In the genomic region with DNA sequence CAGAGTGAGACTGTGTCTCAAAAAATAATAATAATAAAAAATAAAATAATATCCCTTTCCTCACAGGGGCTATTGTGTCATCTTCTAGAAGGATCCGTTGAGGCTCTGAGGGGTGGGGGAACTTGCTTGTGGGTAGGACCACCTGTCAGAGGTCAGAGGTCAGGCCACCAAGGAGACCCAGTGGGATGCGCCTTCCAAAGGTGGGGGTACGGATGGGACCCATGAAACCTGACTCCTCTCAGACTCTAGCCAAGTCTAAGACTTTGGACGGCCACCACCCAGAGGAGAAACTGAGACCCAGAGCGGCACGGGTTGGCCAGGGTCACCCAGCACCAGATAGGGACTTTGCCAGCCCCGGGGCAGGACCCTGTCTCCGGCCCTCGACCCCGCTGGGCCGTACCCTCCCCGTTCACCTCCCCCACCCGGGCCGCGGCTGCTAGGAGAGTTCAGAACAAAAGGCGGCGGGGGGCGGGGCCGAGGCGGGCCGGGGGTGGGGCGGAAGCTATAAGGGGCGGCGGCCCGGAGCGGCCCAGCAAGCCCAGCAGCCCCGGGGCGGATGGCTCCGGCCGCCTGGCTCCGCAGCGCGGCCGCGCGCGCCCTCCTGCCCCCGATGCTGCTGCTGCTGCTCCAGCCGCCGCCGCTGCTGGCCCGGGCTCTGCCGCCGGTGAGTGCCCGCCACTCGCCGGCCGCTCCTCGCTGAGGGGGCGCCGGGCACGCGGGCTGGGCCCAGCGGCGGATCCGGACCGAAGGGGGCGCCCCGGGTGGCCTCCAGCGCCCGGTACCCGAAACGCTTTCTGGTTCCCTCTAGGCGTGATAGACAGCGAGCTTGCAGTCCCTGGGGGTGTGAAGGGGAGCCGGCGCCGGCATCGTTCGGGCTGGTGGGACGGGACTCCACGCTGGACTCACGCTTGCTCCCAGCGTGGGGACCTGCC, we compare ENCODE assay signal across 8 cellular contexts. TPM values are rescaled to one million over a fixed set of nuclear protein-coding genes. Genes with fewer than 3 reads are reported as not detected.
DNase-seq lines count a peak whose midpoint lies in the region; ATAC-seq lines count a peak whose summit lies in the region.

A gene with protein sequence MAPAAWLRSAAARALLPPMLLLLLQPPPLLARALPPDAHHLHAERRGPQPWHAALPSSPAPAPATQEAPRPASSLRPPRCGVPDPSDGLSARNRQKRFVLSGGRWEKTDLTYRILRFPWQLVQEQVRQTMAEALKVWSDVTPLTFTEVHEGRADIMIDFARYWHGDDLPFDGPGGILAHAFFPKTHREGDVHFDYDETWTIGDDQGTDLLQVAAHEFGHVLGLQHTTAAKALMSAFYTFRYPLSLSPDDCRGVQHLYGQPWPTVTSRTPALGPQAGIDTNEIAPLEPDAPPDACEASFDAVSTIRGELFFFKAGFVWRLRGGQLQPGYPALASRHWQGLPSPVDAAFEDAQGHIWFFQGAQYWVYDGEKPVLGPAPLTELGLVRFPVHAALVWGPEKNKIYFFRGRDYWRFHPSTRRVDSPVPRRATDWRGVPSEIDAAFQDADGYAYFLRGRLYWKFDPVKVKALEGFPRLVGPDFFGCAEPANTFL (plus strand): TSS at position 535 of the 932 bp plus-strand sequence. CDS start 22 bp downstream, at position 557.

- peak; percentile 64 for ATAC-seq in stimulated activated naive CD8-positive, alpha-beta T cell treated with anti-CD3 and anti-CD28 coated beads, Interleukin-15, amount 100 ng/mL, for 72 hours
- no peak for ATAC-seq in HG03565 (IDR thresholded peaks at IDR 0.05; ENCODE audit: unreplicated experiment)

- no peaks in the 10 kb centered on the region for H3K27me3 ChIP-seq in mononuclear cell (ENCODE audit: insufficient read depth, low read length)

- H3K4me1 Mint-ChIP-seq in stimulated activated naive CD8-positive, alpha-beta T cell treated with anti-CD3 and anti-CD28 coated beads, Interleukin-15, amount 100 ng/mL, for 72 hours, result peaks cover 43% of the 10 kb centered on the region

- H3K9me3 ChIP-seq in mononuclear cell (ENCODE audit: low read depth, low read length), result no peaks in the 10 kb centered on the region

- H3K4me3 Mint-ChIP-seq in stimulated activated naive CD8-positive, alpha-beta T cell treated with anti-CD3 and anti-CD28 coated beads, Interleukin-15, amount 100 ng/mL, for 72 hours, result peak within 1 kb of the TSS; percentile 72 to 75

- no peaks in the 10 kb centered on the region for H3K9me3 Mint-ChIP-seq in stimulated activated naive CD8-positive, alpha-beta T cell treated with anti-CD3 and anti-CD28 coated beads, Interleukin-15, amount 100 ng/mL, for 72 hours

- DNase-seq in COLO668 (lab: John Stamatoyannopoulos, UW; ENCODE audit: unreplicated experiment), result peak; percentile 85
- peak; percentile 24 for DNase-seq in M059J (ENCODE audit: low read depth)
- DNase-seq in activated CD4-positive, alpha-beta T cell treated with anti-CD3 and anti-CD28 coated beads for 4 hours, result peak; percentile 57 to 61
- DNase-seq in effector CD4-positive, alpha-beta T cell, result peak; percentile 47
- peak; percentile 32 to 51 for DNase-seq in stimulated activated naive CD8-positive, alpha-beta T cell treated with anti-CD3 and anti-CD28 coated beads, Interleukin-15, amount 100 ng/mL, for 72 hours
- no peak for DNase-seq in SIG-M5 (lab: John Stamatoyannopoulos, UW)

- peak within 1 kb of the TSS; percentile 19 for H3K4me3 ChIP-seq in mononuclear cell (ENCODE audit: low read length)

- H3K4me1 ChIP-seq in mononuclear cell (ENCODE audit: insufficient read depth, low read length), result peaks cover 29% of the 10 kb centered on the region

- peak within 1 kb of the TSS in 1 of 2 donors; percentile 20 for H3K27ac Mint-ChIP-seq in stimulated activated naive CD8-positive, alpha-beta T cell treated with anti-CD3 and anti-CD28 coated beads, Interleukin-15, amount 100 ng/mL, for 72 hours

- peaks cover 7% of the 10 kb centered on the region for H3K27me3 Mint-ChIP-seq in stimulated activated naive CD8-positive, alpha-beta T cell treated with anti-CD3 and anti-CD28 coated beads, Interleukin-15, amount 100 ng/mL, for 72 hours

RNA-seq across cellular contexts. Expression of the gene that starts here (rescaled TPM):
- total RNA-seq in M059J (2014; rRNA removed; shearing (Covaris generic)), result 1.9 and 4.2 TPM in 2 replicates
- 0.94 TPM for total RNA-seq in mononuclear cell
